10 cellular contexts compared by ENCODE assay signal in genomic region chr2:39512434-39512935, GRCh38.
A peak's percentile ranks its signal among the peaks of the same experiment; 100 is the strongest.
DNase-seq lines count a peak whose midpoint lies in the region; ATAC-seq, FAIRE-seq and TF ChIP-seq lines count a peak whose summit lies in the region.
"Had no signal": no experiment of that assay in that cellular context is flagged by ENCODE, and none has a peak within 500 bp of the region (broad histone marks: within the 10 kb centered on the region; RNA-seq: fewer than 3 reads in every experiment).

No MANE protein-coding gene starts in this region.

- no peak for FAIRE-seq in HTR-8/SVneo (lab: Jason Lieb, UNC)
- FAIRE-seq: G401.6 had no signal

- H3K27ac ChIP-seq in brain microvascular endothelial cell: peak overlapping the region; percentile 75
- H3K27ac ChIP-seq in stomach smooth muscle (ENCODE audit: low read length): peak overlapping the region; percentile 64

- peaks cover 3% of the 10 kb centered on the region for H3K27me3 Mint-ChIP-seq in activated CD4-positive, alpha-beta T cell treated with anti-CD3 and anti-CD28 coated beads for 36 hours
- peaks cover 4% of the 10 kb centered on the region for H3K27me3 Mint-ChIP-seq in mesothelial cell of epicardium (ENCODE audit: low read depth)
- H3K27me3 Mint-ChIP-seq: T-cell had no signal

- H3K9me3 ChIP-seq in stomach smooth muscle (ENCODE audit: control insufficient read depth in 2 of 2, low read length in 2 of 2): no peaks in the 10 kb centered on the region

- peak overlapping the region; percentile 83 for H3K27ac Mint-ChIP-seq in activated CD4-positive, alpha-beta T cell treated with anti-CD3 and anti-CD28 coated beads for 36 hours
- H3K27ac Mint-ChIP-seq in mesothelial cell of epicardium: peak overlapping the region; percentile 62
- H3K27ac Mint-ChIP-seq: T-cell had no signal

- H3K4me3 ChIP-seq in brain microvascular endothelial cell (ENCODE audit: low read depth, low read length): no peak overlapping the region
- peak overlapping the region in 1 of 2 donors; percentile 5 for H3K4me3 ChIP-seq in stomach smooth muscle (ENCODE audit: low read length in 2 of 2)

- TF ChIP-seq CTCF in brain microvascular endothelial cell (IDR thresholded peaks at IDR 0.05; ENCODE audit: low read depth, low read length, missing control alignments) (no peak), mesothelial cell of epicardium (IDR thresholded peaks at IDR 0.05; ENCODE audit: unreplicated experiment) (no peak)

- CTCF ChIA-PET in activated CD4-positive, alpha-beta T cell treated with anti-CD3 and anti-CD28 coated beads for 36 hours (lab: Charles Lee): interaction anchor here (0.5 to 2.2 kb wide), 6 partner anchors 18 to 137 kb away, joined by 3 to 7 read pairs (median 4); no protein-coding TSS in a partner anchor

- peak; percentile 71 for ATAC-seq in activated CD4-positive, alpha-beta T cell treated with anti-CD3 and anti-CD28 coated beads for 36 hours
- ATAC-seq: T-cell had no signal

- intact Hi-C loops in activated CD4-positive, alpha-beta T cell treated with anti-CD3 and anti-CD28 coated beads for 36 hours (cut with DNase I, micrococcal nuclease): loop anchor here (2.0 to 5.0 kb wide), 5 partner anchors 44 to 384 kb away; partner anchors contain the start of genes MAP4K3 (in 1 of the 2) and THUMPD2 (in 1 of the 2)

- in situ Hi-C loops in brain microvascular endothelial cell (cut with HindIII; ENCODE audit: low pct_ligation_motif_present, low sequenced_read_pairs): no loop called here

- H3K4me3 Mint-ChIP-seq in activated CD4-positive, alpha-beta T cell treated with anti-CD3 and anti-CD28 coated beads for 36 hours: no peak overlapping the region
- H3K4me3 Mint-ChIP-seq in mesothelial cell of epicardium: no peak overlapping the region
- H3K4me3 Mint-ChIP-seq: T-cell had no signal

- POLR2A ChIA-PET in activated CD4-positive, alpha-beta T cell treated with anti-CD3 and anti-CD28 coated beads for 36 hours (lab: Charles Lee): interaction anchor here (1.0 kb wide), 1 partner anchor 384 kb away, joined by 7 read pairs; no protein-coding TSS in a partner anchor

- no peak overlapping the region for H3K9ac ChIP-seq in stomach smooth muscle (ENCODE audit: low read length in 2 of 2)

- no peaks in the 10 kb centered on the region for H3K36me3 Mint-ChIP-seq in activated CD4-positive, alpha-beta T cell treated with anti-CD3 and anti-CD28 coated beads for 36 hours (ENCODE audit: low read depth)
- no peaks in the 10 kb centered on the region for H3K36me3 Mint-ChIP-seq in mesothelial cell of epicardium
- H3K36me3 Mint-ChIP-seq: T-cell had no signal

- H3K4me1 ChIP-seq in stomach smooth muscle (ENCODE audit: control insufficient read depth, insufficient read depth, low read length): peaks cover 54% of the 10 kb centered on the region

- peak; percentile 26 for DNase-seq in activated CD4-positive, alpha-beta T cell treated with anti-CD3 and anti-CD28 coated beads for 36 hours
- DNase-seq in activated CD4-positive, alpha-beta T cell treated with anti-CD3 and anti-CD28 coated beads for 4 hours: no peak
- DNase-seq in brain microvascular endothelial cell (no peak), mesothelial cell of epicardium (ENCODE audit: low spot score in 2 of 2, unreplicated experiment in 2 of 2) (peak in 1 of 2 experiments; percentile 54), NCI-H1105 (lab: John Stamatoyannopoulos, UW) (no peak), HTR-8/SVneo (ENCODE audit: insufficient read length, low spot score) (no peak), NCI-H2196 treated with DMSO at 0.1 percent for 48 hours (lab: John Stamatoyannopoulos, UW; ENCODE audit: unreplicated experiment) (no peak)
- DNase-seq: T-cell had no signal

- peaks cover 33% of the 10 kb centered on the region for H3K4me1 Mint-ChIP-seq in activated CD4-positive, alpha-beta T cell treated with anti-CD3 and anti-CD28 coated beads for 36 hours
- H3K4me1 Mint-ChIP-seq in mesothelial cell of epicardium: peaks cover 71% of the 10 kb centered on the region

- H3K36me3 ChIP-seq in brain microvascular endothelial cell (replicated peaks): no peaks in the 10 kb centered on the region
- H3K36me3 ChIP-seq in stomach smooth muscle (ENCODE audit: control insufficient read depth in 2 of 2, insufficient read depth in 2 of 2, low read length in 2 of 2): no peaks in the 10 kb centered on the region

- H3K27me3 ChIP-seq in brain microvascular endothelial cell (replicated peaks) (no peaks in the 10 kb centered on the region), stomach smooth muscle (ENCODE audit: control insufficient read depth in 1 of 2, insufficient read depth in 2 of 2, low read length in 2 of 2) (no peaks in the 10 kb centered on the region)

- H3K9me3 Mint-ChIP-seq in activated CD4-positive, alpha-beta T cell treated with anti-CD3 and anti-CD28 coated beads for 36 hours (ENCODE audit: low read depth): no peaks in the 10 kb centered on the region
- H3K9me3 Mint-ChIP-seq in mesothelial cell of epicardium: no peaks in the 10 kb centered on the region
- H3K9me3 Mint-ChIP-seq: T-cell had no signal
